11 cellular contexts compared by ENCODE assay signal in genomic region chr1:9448132-9449105, GRCh38.
A peak's percentile ranks its signal among the peaks of the same experiment; 100 is the strongest.
DNase-seq lines count a peak whose midpoint lies in the region; ATAC-seq and TF ChIP-seq lines count a peak whose summit lies in the region.
"Had no signal": no experiment of that assay in that cellular context is flagged by ENCODE, and none has a peak within 500 bp of the region (broad histone marks: within the 10 kb centered on the region; RNA-seq: fewer than 3 reads in every experiment).

No MANE protein-coding gene starts in this region.

- DNase-seq in NCI-H2171 treated with DMSO at 0.1 percent for 48 hours (lab: John Stamatoyannopoulos, UW) = peak; percentile 34
- DNase-seq in NCI-H2171 (lab: John Stamatoyannopoulos, UW) = no peak
- peak; percentile 65 for DNase-seq in astrocyte of the spinal cord (ENCODE audit: low read depth, low spot score)
- DNase-seq in left lung = no peak
- no peak for DNase-seq in uterus
- no peak for DNase-seq in kidney glomerular epithelial cell (lab: John Stamatoyannopoulos, UW)
- no peak for DNase-seq in NCI-H510A (lab: John Stamatoyannopoulos, UW)
- DNase-seq in RKO (ENCODE audit: low spot score) = no peak
- DNase-seq: NCI-H526 treated with DMSO at 0.1 percent for 48 hours, T-helper 1 cell had no signal

- H3K4me1 ChIP-seq in left lung = peaks cover 9 to 10% of the 10 kb centered on the region in 2 donors
- peaks cover 0 to 10% of the 10 kb centered on the region in 2 donors for H3K4me1 ChIP-seq in uterus

- peak; percentile 40 for ATAC-seq in left lung

- no peak for TF ChIP-seq CTCF in astrocyte of the spinal cord (IDR thresholded peaks at IDR 0.05; ENCODE audit: low read depth, low read length)
- TF ChIP-seq CTCF in left lung (IDR thresholded peaks at IDR 0.05) = no peak
- TF ChIP-seq CTCF in uterus (IDR thresholded peaks at IDR 0.05) = no peak

- intact Hi-C loops in left lung (cut with DNase I) = no loop called here
- intact Hi-C loops in uterus (cut with DNase I; ENCODE audit: low total_unique reads) = no loop called here

- H3K27me3 ChIP-seq in left lung (no peaks in the 10 kb centered on the region), uterus (no peaks in the 10 kb centered on the region)

- H3K36me3 ChIP-seq in left lung = no peaks in the 10 kb centered on the region
- no peaks in the 10 kb centered on the region for H3K36me3 ChIP-seq in uterus

- H3K4me3 ChIP-seq in astrocyte of the spinal cord (ENCODE audit: low read depth, low read length) (no peak overlapping the region), left lung (no peak overlapping the region), uterus (no peak overlapping the region)
- H3K4me3 ChIP-seq: skin epidermis had no signal

- no peak for TF ChIP-seq POLR2A in uterus (IDR thresholded peaks at IDR 0.05)

- H3K9me3 ChIP-seq in left lung (no peaks in the 10 kb centered on the region), uterus (no peaks in the 10 kb centered on the region)

- H3K27ac ChIP-seq in left lung (peak overlapping the region in 1 of 2 donors; percentile 35), uterus (peak overlapping the region; percentile 41 to 59)

- in situ Hi-C loops in astrocyte of the spinal cord (cut with HindIII; ENCODE audit: low sequenced_read_pairs) = no loop called here

Comparison
In these comparisons a context has a peak if more than half of its experiments do, and no peak if none do; other contexts are left out.
1. DNase-seq: peak in NCI-H2171 treated with DMSO at 0.1 percent for 48 hours (single experiment) and astrocyte of the spinal cord (single experiment); none in NCI-H2171 (single experiment), left lung (0 of 2), uterus (0 of 2), kidney glomerular epithelial cell (single experiment), NCI-H510A (single experiment) and RKO (single experiment).